8 cellular contexts compared by ENCODE assay signal in genomic region chr9:128067898-128068655, GRCh38. TPM values are rescaled to one million over a fixed set of nuclear protein-coding genes. Genes with fewer than 3 reads are reported as not detected.
DNase-seq lines count a peak whose midpoint lies in the region; ATAC-seq and TF ChIP-seq lines count a peak whose summit lies in the region.

SLC25A25 (plus strand) TSS chr9:128068232; CDS start chr9:128068320, 88 bp downstream.

- H3K4me3 ChIP-seq in AG10803 (ENCODE audit: low read length) = peak within 1 kb of the TSS; percentile 79
- peak within 1 kb of the TSS; percentile 66 for H3K4me3 ChIP-seq in kidney epithelial cell (ENCODE audit: low read depth, low read length)

- no peaks in the 10 kb centered on the region for H3K36me3 ChIP-seq in kidney epithelial cell (ENCODE audit: control insufficient read depth, insufficient read depth, low read length)

- TF ChIP-seq POLR2A in GM19099 (IDR thresholded peaks at IDR 0.05; ENCODE audit: extremely low read depth, insufficient read length, low read depth) = peak; percentile 33

- DNase-seq in AG10803 (ENCODE audit: low read depth) = peak; percentile 98
- DNase-seq in NCI-H510A (lab: John Stamatoyannopoulos, UW) = peak; percentile 98
- peak; percentile 100 for DNase-seq in activated CD4-positive, alpha-beta T cell treated with anti-CD3 and anti-CD28 coated beads for 1 hour
- peak; percentile 99 for DNase-seq in cerebellum (ENCODE audit: low spot score)
- DNase-seq in kidney epithelial cell (ENCODE audit: low read depth) = peak; percentile 94
- peak; percentile 100 for DNase-seq in stimulated activated CD4-positive, alpha-beta T cell treated with anti-CD3 and anti-CD28 coated beads, Interleukin-15, amount 100 ng/mL, for 48 hours (ENCODE audit: low read depth in 2 of 2)

- no peaks in the 10 kb centered on the region for H3K27me3 ChIP-seq in kidney epithelial cell (ENCODE audit: control insufficient read depth, insufficient read depth, low read length)

- peak; percentile 76 for ATAC-seq in HG03432 (IDR thresholded peaks at IDR 0.05; ENCODE audit: unreplicated experiment)

- TF ChIP-seq CTCF in AG10803 (conservative IDR thresholded peaks at IDR 0.05; ENCODE audit: low read length) (no peak), kidney epithelial cell (IDR thresholded peaks at IDR 0.05; ENCODE audit: insufficient read depth, low read length, poor library complexity, severe bottlenecking) (no peak)

RNA-seq across cellular contexts. Expression of gene SLC25A25, which starts in this region (rescaled TPM):
- total RNA-seq in cerebellum (18.7 TPM), kidney epithelial cell (22.8 and 24.5 TPM in 2 replicates)

Comparison
In these comparisons a context has a peak if more than half of its experiments do, and no peak if none do; other contexts are left out.
1. Peak in every context shown above with its lines: DNase-seq, ATAC-seq and H3K4me3 ChIP-seq.